Comparison of ENCODE assay signal across 27 cellular contexts in the genomic region with DNA sequence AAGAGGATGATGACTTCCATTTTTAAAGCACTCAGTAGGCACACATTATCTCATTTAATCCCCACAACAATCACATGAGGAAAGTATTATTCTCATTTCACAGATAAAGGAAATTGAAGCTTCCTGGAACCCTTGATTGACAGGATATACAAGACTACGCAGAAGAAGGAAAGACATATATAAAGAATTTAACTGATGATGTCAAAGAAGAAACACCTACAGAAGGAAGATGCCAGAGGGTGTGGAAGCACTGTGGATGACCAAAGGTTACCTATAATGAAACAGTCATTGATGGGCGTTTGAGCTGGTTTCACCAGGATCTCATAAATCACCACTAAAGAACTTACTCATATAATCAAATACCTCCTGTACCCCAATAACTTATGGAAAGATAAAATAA.
"Had no signal": no experiment of that assay in that cellular context is flagged by ENCODE, and none has a peak within 500 bp of the region (broad histone marks: within the 10 kb centered on the region; RNA-seq: fewer than 3 reads in every experiment).

No MANE protein-coding gene starts in this region.

- FAIRE-seq: pancreas had no signal

- H3K27me3 ChIP-seq: cardiac muscle cell, gastrocnemius medialis, pancreas, testis, transverse colon had no signal

- H3K4me3 ChIP-seq: cardiac muscle cell, coronary artery, dorsolateral prefrontal cortex, gastrocnemius medialis, pancreas, prostate gland, skin epidermis, testis, transverse colon had no signal

- H3K4me1 ChIP-seq: gastrocnemius medialis, prostate gland, testis, transverse colon had no signal

- H3K36me3 ChIP-seq: cardiac muscle cell, gastrocnemius medialis, pancreas, prostate gland, transverse colon had no signal

- DNase-seq: activated B cell treated with CpG ODN at 0.5 μM for 24 hours; activated CD4-positive, alpha-beta T cell treated with anti-CD3 and anti-CD28 coated beads, Interleukin-2, amount 50 U/mL, for 1 hour; activated CD8-positive, alpha-beta memory T cell treated with anti-CD3 and anti-CD28 coated beads, Interleukin-2, amount 10 ng/mL, durations not matched to agents 7 days and 5 days; activated CD8-positive, alpha-beta T cell treated with anti-CD3 and anti-CD28 coated beads, Interleukin-2, amount 10 ng/mL, durations not matched to agents 7 days and 5 days; activated naive CD4-positive, alpha-beta T cell; activated T-cell treated with anti-CD3 and anti-CD28 coated beads, Interleukin-2, amount 50 U/mL, for 72 hours; dorsolateral prefrontal cortex; effector memory CD8-positive, alpha-beta T cell; gastrocnemius medialis; glutamatergic neuron; islet precursor cell; left cardiac atrium; left ventricle myocardium superior; naive B cell; pancreas; retina; stimulated activated CD4-positive, alpha-beta T cell treated with anti-CD3 and anti-CD28 coated beads, Interleukin-12 subunit alpha, Interleukin-12 subunit beta, amount 100 ng/mL, for 4 hours; stimulated activated CD4-positive, alpha-beta T cell treated with anti-CD3 and anti-CD28 coated beads, Interleukin-4, amount 100 ng/mL, for 1 hour; stimulated activated naive CD8-positive, alpha-beta T cell treated with anti-CD3 and anti-CD28 coated beads, Interleukin-15, Interleukin-2, amounts not matched to agents 100 U/mL and 50 U/mL, for 24 hours; testis; transverse colon had no signal

- ATAC-seq: activated CD8-positive, alpha-beta memory T cell treated with anti-CD3 and anti-CD28 coated beads, Interleukin-2, amount 10 ng/mL, durations not matched to agents 7 days and 5 days; activated CD8-positive, alpha-beta T cell treated with anti-CD3 and anti-CD28 coated beads, Interleukin-2, amount 10 ng/mL, durations not matched to agents 7 days and 5 days; activated naive CD4-positive, alpha-beta T cell treated with anti-CD3 and anti-CD28 coated beads, Interleukin-2, amount 50 U/mL, for 72 hours; activated T-cell treated with anti-CD3 and anti-CD28 coated beads, Interleukin-2, amount 50 U/mL, for 72 hours; effector memory CD8-positive, alpha-beta T cell; gastrocnemius medialis; left cardiac atrium; left ventricle myocardium superior; sciatic nerve; stimulated activated naive CD8-positive, alpha-beta T cell treated with anti-CD3 and anti-CD28 coated beads, Interleukin-15, Interleukin-2, amounts not matched to agents 100 U/mL and 50 U/mL, for 24 hours had no signal

- H3K27ac ChIP-seq: cardiac muscle cell, coronary artery, dorsolateral prefrontal cortex, gastrocnemius medialis, pancreas, prostate gland, skin epidermis, testis, transverse colon had no signal

- H3K9me3 ChIP-seq: gastrocnemius medialis, pancreas, prostate gland, testis, transverse colon had no signal
